In genomic region chr1:167263784-167264464, GRCh38 we compare ENCODE assay signal across 11 cellular contexts. TPM values are rescaled to one million over a fixed set of nuclear protein-coding genes. Genes with fewer than 3 reads are reported as not detected.
DNase-seq lines count a peak whose midpoint lies in the region; ATAC-seq and TF ChIP-seq lines count a peak whose summit lies in the region.
"Had no signal": no experiment of that assay in that cellular context is flagged by ENCODE, and none has a peak within 500 bp of the region (broad histone marks: within the 10 kb centered on the region; RNA-seq: fewer than 3 reads in every experiment).

No MANE protein-coding gene starts in this region.

- TF ChIP-seq CTCF in DOHH2 (IDR thresholded peaks at IDR 0.05; ENCODE audit: low read depth, low read length, poor library complexity, severe bottlenecking) = no peak
- no peak for TF ChIP-seq CTCF in A673 (conservative IDR thresholded peaks at IDR 0.05; ENCODE audit: low read depth, low read length)

- H3K4me3 ChIP-seq in DOHH2 (ENCODE audit: low read length) (peak overlapping the region; percentile 33), A673 (ENCODE audit: low read depth, low read length, poor library complexity, severe bottlenecking) (no peak overlapping the region)

- no peaks in the 10 kb centered on the region for H3K9me3 ChIP-seq in DOHH2 (ENCODE audit: control insufficient read depth, insufficient read depth, low read length)
- no peaks in the 10 kb centered on the region for H3K9me3 ChIP-seq in A673 (ENCODE audit: low read depth, low read length, poor library complexity, severe bottlenecking)

- ATAC-seq in GM21526 (IDR thresholded peaks at IDR 0.05; ENCODE audit: low FRiP score, unreplicated experiment) (peak; percentile 46), HG02970 (IDR thresholded peaks at IDR 0.05; ENCODE audit: low FRiP score, unreplicated experiment) (no peak), GM21528 (IDR thresholded peaks at IDR 0.05; ENCODE audit: low FRiP score, unreplicated experiment) (no peak)

- H3K36me3 ChIP-seq in DOHH2 (ENCODE audit: control insufficient read depth, low read length) (no peaks in the 10 kb centered on the region), A673 (ENCODE audit: insufficient read depth, low read length, poor library complexity, severe bottlenecking) (no peaks in the 10 kb centered on the region)
- H3K36me3 ChIP-seq: WERI-Rb-1 had no signal

- intact Hi-C loops in A673 (cut with micrococcal nuclease; ENCODE audit: unreplicated experiment) = no loop called here

- no peaks in the 10 kb centered on the region for H4K20me1 ChIP-seq in DOHH2 (ENCODE audit: control insufficient read depth, insufficient read depth, low read depth, low read length)

- no peaks in the 10 kb centered on the region for H3K9me2 ChIP-seq in DOHH2 (replicated peaks; ENCODE audit: control insufficient read depth, low read length)

- H3K27me3 ChIP-seq in DOHH2 (ENCODE audit: control insufficient read depth, low read length) = no peaks in the 10 kb centered on the region
- H3K27me3 ChIP-seq in A673 (replicated peaks; ENCODE audit: insufficient read depth, low read depth, low read length, poor library complexity) = no peaks in the 10 kb centered on the region

- CTCF ChIA-PET in A673 (lab: Charles Lee) = no interaction called here

- peaks cover 9% of the 10 kb centered on the region; the same call in 1 of the 2 replicates for H3F3A ChIP-seq in DOHH2 (ENCODE audit: control insufficient read depth, insufficient read depth)

- peaks cover 71% of the 10 kb centered on the region for H3K79me2 ChIP-seq in DOHH2 (ENCODE audit: control insufficient read depth, low read length)

- H3K27ac ChIP-seq in DOHH2 (ENCODE audit: low read depth, low read length) (0 out of 2 replicates have a peak overlapping the region, but pooled peaks have one; percentile 9), A673 (ENCODE audit: low read depth, low read length, poor library complexity, severe bottlenecking) (no peak overlapping the region)
- H3K27ac ChIP-seq: WERI-Rb-1 had no signal

- POLR2A ChIA-PET in A673 (lab: Charles Lee; ENCODE audit: low non-redundant PET) = no interaction called here

- peak overlapping the region; percentile 62 for H3K4me2 ChIP-seq in DOHH2 (ENCODE audit: low read length)

- BruUV-seq in A673 (replicated peaks; lab: Mats Ljungman, UMichigan) = no TSS peak

- DNase-seq in NOMO-1 treated with dmso at 0.1 percent for 144 hours (lab: John Stamatoyannopoulos, UW; ENCODE audit: unreplicated experiment) = peak; percentile 27
- DNase-seq in kidney glomerular epithelial cell (lab: John Stamatoyannopoulos, UW) = peak; percentile 38
- no peak for DNase-seq in A673 (ENCODE audit: low spot score)
- DNase-seq in SHP77 (lab: John Stamatoyannopoulos, UW) = no peak
- DNase-seq: activated naive CD4-positive, alpha-beta T cell treated with Interleukin-2 at 50 U/mL for 16 hours; NCI-H748 treated with DMSO at 0.1 percent for 48 hours; WERI-Rb-1 had no signal

- H3K4me1 ChIP-seq in DOHH2 (ENCODE audit: control insufficient read depth, low read length) (peaks cover 64% of the 10 kb centered on the region), A673 (ENCODE audit: insufficient read depth, low read length, poor library complexity, severe bottlenecking) (peaks cover 35% of the 10 kb centered on the region)

RNA-seq across cellular contexts. Expression of gene POU2F1, which starts 43.2 kb away (rescaled TPM):
- 25.0 and 28.3 TPM in 2 replicates for total RNA-seq in A673 (2021)

Comparison
In these comparisons a context has a peak if more than half of its experiments do, and no peak if none do; other contexts are left out.
1. DNase-seq: peak in NOMO-1 treated with dmso at 0.1 percent for 144 hours (single experiment) and kidney glomerular epithelial cell (single experiment); none in A673 (single experiment) and SHP77 (0 of 2).